In genomic region chr12:123062682-123063426, GRCh38 we compare ENCODE assay signal across 1 cellular context.
TF ChIP-seq lines count a peak whose summit lies in the region.

No MANE protein-coding gene starts in this region.

TF ChIP-seq in H1, 55 proteins besides CTCF, POLR2A, EP300 and RAD21 (continued from another document):
- TF ChIP-seq CHD7 (IDR thresholded peaks at IDR 0.05; ENCODE audit: insufficient replicate concordance, low read length) (no peak), KDM4A (IDR thresholded peaks at IDR 0.05; ENCODE audit: low read depth, low read length, severe bottlenecking) (no peak), RBBP5 (IDR thresholded peaks at IDR 0.05; ENCODE audit: borderline replicate concordance, low read depth, low read length) (no peak), RXRA (IDR thresholded peaks at IDR 0.05; ENCODE audit: insufficient read depth, low read depth, low read length) (no peak), MAFK (IDR thresholded peaks at IDR 0.05; ENCODE audit: low read depth, low read length) (no peak), RFX5 (IDR thresholded peaks at IDR 0.05; ENCODE audit: borderline replicate concordance, low read depth, low read length) (no peak)
TF ChIP-seq in H1: peak in this region for 0.
